Comparison of ENCODE assay signal across 27 cellular contexts in genomic region chr15:29538110-29538509, GRCh38.
DNase-seq lines count a peak whose midpoint lies in the region; ATAC-seq, FAIRE-seq and TF ChIP-seq lines count a peak whose summit lies in the region.
"Had no signal": no experiment of that assay in that cellular context is flagged by ENCODE, and none has a peak within 500 bp of the region (broad histone marks: within the 10 kb centered on the region; RNA-seq: fewer than 3 reads in every experiment).

No MANE protein-coding gene starts in this region.

- H3K9me3 ChIP-seq in pancreas: no peaks in the 10 kb centered on the region
- H3K9me3 ChIP-seq: ascending aorta, ovary, sigmoid colon, suprapubic skin had no signal

- H3K4me1 ChIP-seq in GM23338 (ENCODE audit: insufficient read depth): peaks cover 15% of the 10 kb centered on the region
- peaks cover 0 to 3% (median 0%) of the 10 kb centered on the region in 3 donors for H3K4me1 ChIP-seq in pancreas
- H3K4me1 ChIP-seq: suprapubic skin had no signal

- H3K4me1 Mint-ChIP-seq in GM23338 (peaks cover 38% of the 10 kb centered on the region), endothelial cell (ENCODE audit: unreplicated experiment) (peaks cover 7% of the 10 kb centered on the region)
- H3K4me1 Mint-ChIP-seq: activated T-helper 17 cell treated with anti-CD3 and anti-CD28 coated beads, Interleukin-2, amount 50 U/mL, for 72 hours; CD4-positive, CD25-positive, alpha-beta regulatory T cell; memory B cell; natural killer cell had no signal

- H3K9me3 Mint-ChIP-seq in GM23338 (no peaks in the 10 kb centered on the region), endothelial cell (ENCODE audit: unreplicated experiment) (no peaks in the 10 kb centered on the region)
- H3K9me3 Mint-ChIP-seq: activated T-helper 17 cell treated with anti-CD3 and anti-CD28 coated beads, Interleukin-2, amount 50 U/mL, for 72 hours; CD4-positive, CD25-positive, alpha-beta regulatory T cell had no signal

- H3K36me3 Mint-ChIP-seq in GM23338 (ENCODE audit: low read depth): no peaks in the 10 kb centered on the region
- no peaks in the 10 kb centered on the region for H3K36me3 Mint-ChIP-seq in endothelial cell (ENCODE audit: low read depth, unreplicated experiment)
- H3K36me3 Mint-ChIP-seq: activated naive CD8-positive, alpha-beta T cell; CD4-positive, CD25-positive, alpha-beta regulatory T cell; memory B cell; natural killer cell had no signal

- DNase-seq in GM23338 (ENCODE audit: low spot score): no peak
- peak; percentile 2 for DNase-seq in OCI-M1 (lab: John Stamatoyannopoulos, UW)
- DNase-seq in endothelial cell (ENCODE audit: low spot score): no peak
- peak in 2 of 6 donors; percentile 19 to 40 for DNase-seq in pancreas
- DNase-seq in effector CD4-positive, alpha-beta T cell: no peak
- no peak for DNase-seq in GM19238 (ENCODE audit: insufficient read length, low spot score)
- DNase-seq: CD4-positive, CD25-positive, alpha-beta regulatory T cell; cerebellar nuclear complex; KBM-7; MV-4-11; natural killer cell; NCI-H1694; ovary; PC-9; SIG-M5; sigmoid colon had no signal

- 36 to 51% methylated on average over 3 of the region's 3 CpGs for WGBS in pancreas, 2 donors

- no peaks in the 10 kb centered on the region; the same call in 1 of the 2 replicates for H3K79me2 ChIP-seq in GM23338 (replicated peaks; ENCODE audit: insufficient read depth)

- TF ChIP-seq CTCF in GM23338 (conservative IDR thresholded peaks at IDR 0.05; ENCODE audit: low read depth in 2 of 2) (no peak), endothelial cell (IDR thresholded peaks at IDR 0.05; ENCODE audit: unreplicated experiment) (no peak), pancreas (IDR thresholded peaks at IDR 0.05) (no peak)

- H3K9me2 ChIP-seq in GM23338 (ENCODE audit: insufficient read depth): peaks cover 3% of the 10 kb centered on the region; the same call in 1 of the 2 replicates

- H3K27me3 ChIP-seq in GM23338 (ENCODE audit: insufficient read depth) (no peaks in the 10 kb centered on the region), pancreas (no peaks in the 10 kb centered on the region)
- H3K27me3 ChIP-seq: ascending aorta, ovary, sigmoid colon, suprapubic skin had no signal

- H3K4me3 Mint-ChIP-seq in GM23338 (no peak overlapping the region), endothelial cell (ENCODE audit: unreplicated experiment) (no peak overlapping the region)
- H3K4me3 Mint-ChIP-seq: activated naive CD8-positive, alpha-beta T cell; activated T-helper 17 cell treated with anti-CD3 and anti-CD28 coated beads, Interleukin-2, amount 50 U/mL, for 72 hours; CD4-positive, CD25-positive, alpha-beta regulatory T cell; memory B cell; natural killer cell had no signal

- H3K4me3 ChIP-seq in GM23338 (no peak overlapping the region), pancreas (no peak overlapping the region)
- H3K4me3 ChIP-seq: ascending aorta, ovary, PC-9, sigmoid colon, suprapubic skin had no signal

- H4K20me1 ChIP-seq in GM23338 (replicated peaks; ENCODE audit: insufficient read depth): no peaks in the 10 kb centered on the region

- ATAC-seq in GM23338: no peak
- ATAC-seq in pancreas: peak in 3 of 4 donors; percentile 54 to 71 (median 67)
- ATAC-seq in GM18858 (IDR thresholded peaks at IDR 0.05; ENCODE audit: unreplicated experiment): no peak
- ATAC-seq in HG02938 (IDR thresholded peaks at IDR 0.05; ENCODE audit: unreplicated experiment): no peak
- ATAC-seq: activated T-helper 17 cell treated with anti-CD3 and anti-CD28 coated beads, Interleukin-2, amount 50 U/mL, for 72 hours; natural killer cell had no signal

- H3K4me2 ChIP-seq in GM23338: no peak overlapping the region
- H3K4me2 ChIP-seq: PC-9 had no signal

- 0 out of 2 replicates have a peak overlapping the region, but pooled peaks have one; percentile 8 for H3K27ac Mint-ChIP-seq in GM23338
- peak overlapping the region; percentile 0 for H3K27ac Mint-ChIP-seq in endothelial cell (ENCODE audit: unreplicated experiment)
- H3K27ac Mint-ChIP-seq: activated naive CD8-positive, alpha-beta T cell; activated T-helper 17 cell treated with anti-CD3 and anti-CD28 coated beads, Interleukin-2, amount 50 U/mL, for 72 hours; CD4-positive, CD25-positive, alpha-beta regulatory T cell; memory B cell; natural killer cell had no signal

- H2AFZ ChIP-seq in GM23338: no peak overlapping the region
- H2AFZ ChIP-seq: PC-9 had no signal

- H3K27me3 Mint-ChIP-seq in GM23338 (ENCODE audit: insufficient read depth, low read depth, poor library complexity) (peaks cover 6% of the 10 kb centered on the region), endothelial cell (ENCODE audit: unreplicated experiment) (peaks cover 4% of the 10 kb centered on the region)
- H3K27me3 Mint-ChIP-seq: CD4-positive, CD25-positive, alpha-beta regulatory T cell had no signal

- H3F3A ChIP-seq in GM23338 (replicated peaks; ENCODE audit: low read depth): no peaks in the 10 kb centered on the region

- H3K36me3 ChIP-seq in GM23338 (ENCODE audit: insufficient read depth) (no peaks in the 10 kb centered on the region), pancreas (no peaks in the 10 kb centered on the region)
- H3K36me3 ChIP-seq: ascending aorta, ovary, sigmoid colon, suprapubic skin had no signal

- intact Hi-C loops in pancreas (cut with DNase I): no loop called here

- no peak for FAIRE-seq in pancreas (lab: Jason Lieb, UNC)
- FAIRE-seq: frontal cortex, GM12891, keratinocyte had no signal

- H3K27ac ChIP-seq in GM23338 (ENCODE audit: low read depth) (no peak overlapping the region), pancreas (peak overlapping the region in 2 of 4 donors; percentile 50 to 69)
- H3K27ac ChIP-seq: ascending aorta, ovary, PC-9, sigmoid colon, suprapubic skin, VCaP had no signal

TF ChIP-seq in GM23338, 12 proteins besides CTCF, POLR2A, EP300 and RAD21:
- TF ChIP-seq ETS1 (IDR thresholded peaks at IDR 0.05) (no peak), EZH2phosphoT487 (IDR thresholded peaks at IDR 0.05; ENCODE audit: unreplicated experiment) (no peak), STAT1 (IDR thresholded peaks at IDR 0.05; ENCODE audit: unreplicated experiment) (no peak), ZNF331 (CRISPR knock-in tag; IDR thresholded peaks at IDR 0.05; ENCODE audit: low read depth) (no peak), CREB1 (CRISPR knock-in tag; IDR thresholded peaks at IDR 0.05; ENCODE audit: low read depth) (no peak)

Comparison
In these comparisons a context has a peak if more than half of its experiments do, and no peak if none do; other contexts are left out.
1. ATAC-seq: peak in pancreas (3 of 4); none in GM23338 (single experiment), GM18858 (single experiment) and HG02938 (single experiment).